In the genomic region with DNA sequence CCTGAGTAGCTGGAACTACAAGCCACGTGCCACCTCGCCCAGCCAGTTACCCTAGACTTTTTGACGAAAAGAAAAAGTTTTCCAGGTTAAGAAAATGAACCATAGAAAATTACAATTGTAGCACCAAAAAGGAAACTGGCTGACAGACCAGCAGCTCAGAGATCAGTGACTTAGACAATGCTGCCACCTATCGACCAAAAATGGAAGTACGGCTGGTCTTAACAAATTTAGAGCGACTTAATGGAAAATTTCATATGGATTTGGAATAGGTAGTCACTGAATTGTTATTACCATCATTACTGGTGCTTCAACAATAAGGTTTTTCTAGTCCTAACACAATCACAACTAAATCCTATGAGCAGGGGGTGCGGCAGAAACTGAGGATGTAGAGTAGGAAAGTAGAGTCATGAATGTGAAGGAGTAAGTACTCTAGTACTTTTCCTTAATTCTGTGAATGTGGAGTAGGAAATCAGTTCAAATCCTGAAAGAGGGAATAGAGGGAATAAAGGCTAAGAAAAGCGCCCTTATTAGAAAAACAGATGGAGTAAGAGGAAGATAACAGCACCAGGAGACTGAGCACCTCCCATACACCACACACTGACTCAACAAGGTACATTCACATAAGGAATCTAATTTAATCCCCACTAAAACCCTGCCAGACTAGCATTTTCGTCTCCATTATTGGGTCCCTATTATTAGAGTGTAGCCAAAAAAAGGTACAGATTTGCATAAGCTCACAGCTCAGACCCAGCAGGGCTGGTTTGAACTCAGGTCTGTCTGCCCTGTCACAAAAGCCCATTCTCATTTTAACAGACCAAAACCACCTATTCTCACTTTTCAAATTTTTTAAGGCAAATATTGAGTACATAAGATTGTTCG, we compare ENCODE assay signal across 8 cellular contexts.
DNase-seq lines count a peak whose midpoint lies in the region; TF ChIP-seq lines count a peak whose summit lies in the region.

No MANE protein-coding gene starts in this region.

- no peaks in the 10 kb centered on the region for H3K9me3 ChIP-seq in HEK293 (ENCODE audit: control insufficient read depth, insufficient read depth, low read depth, low read length)

- no peaks in the 10 kb centered on the region for H3K36me3 ChIP-seq in HEK293 (ENCODE audit: control insufficient read depth in 2 of 2, insufficient read depth in 1 of 2, low read length in 2 of 2)

- peak; percentile 64; the same call in 1 of the 2 replicates for TF ChIP-seq CTCF in HEK293 (tag by site-specific recombination; IDR thresholded peaks at IDR 0.05)

- DNase-seq in D341Med (ENCODE audit: low spot score) (peak; percentile 70), NCI-H2171 treated with DMSO at 0.1 percent for 48 hours (lab: John Stamatoyannopoulos, UW) (peak; percentile 65), left kidney (ENCODE audit: low read depth, low spot score) (peak; percentile 79), 8988T (no peak)
- DNase-seq in activated CD4-positive, CD25-positive, alpha-beta regulatory T cell treated with anti-CD3 and anti-CD28 coated beads, Interleukin-2, amount 50 U/mL, for 16 hours (ENCODE audit: low read depth, low spot score), result peak; percentile 60
- DNase-seq in central memory CD4-positive, alpha-beta T cell, result peak; percentile 68
- DNase-seq in stimulated activated CD4-positive, alpha-beta T cell treated with anti-CD3 and anti-CD28 coated beads, Interleukin-4, amount 100 ng/mL, for 24 hours, result peak; percentile 86

- H3K4me3 ChIP-seq in HEK293 (ENCODE audit: low read depth, low read length), result no peak overlapping the region

- CTCF ChIA-PET in HEK293 (lab: Yijun Ruan, JAX), result interaction anchor here (0.6 to 9.0 kb wide), 31 partner anchors 8 to 1245 kb away, joined by 3 to 184 read pairs (median 4); no protein-coding TSS in a partner anchor

- POLR2A ChIA-PET in HEK293 (lab: Yijun Ruan, JAX), result no interaction called here

- H3K4me1 ChIP-seq in HEK293 (ENCODE audit: control insufficient read depth, insufficient read depth, low read length), result no peaks in the 10 kb centered on the region

- no peak overlapping the region for H3K27ac ChIP-seq in HEK293 (ENCODE audit: extremely low read depth, low read depth, low read length)

TF ChIP-seq in HEK293, 187 proteins besides CTCF, POLR2A, EP300 and RAD21:
- peak; percentile 12; the same call in 1 of the 2 replicates for TF ChIP-seq ZNF394 (tag by site-specific recombination; IDR thresholded peaks at IDR 0.05; ENCODE audit: borderline replicate concordance)
- no peak for TF ChIP-seq IKZF3 (tag by site-specific recombination; IDR thresholded peaks at IDR 0.05)
- 0 out of 2 replicates have a peak, but pooled peaks have one; percentile 45 for TF ChIP-seq ZBTB17 (tag by site-specific recombination; IDR thresholded peaks at IDR 0.05)
- TF ChIP-seq OSR2 (tag by site-specific recombination; IDR thresholded peaks at IDR 0.05), result no peak
- TF ChIP-seq HIC1 (tag by site-specific recombination; IDR thresholded peaks at IDR 0.05), result no peak
- TF ChIP-seq ZNF654 (tag by site-specific recombination; IDR thresholded peaks at IDR 0.05; ENCODE audit: low read depth), result peak; percentile 95
- TF ChIP-seq ZNF544 (tag by site-specific recombination; IDR thresholded peaks at IDR 0.05), result no peak
- no peak for TF ChIP-seq KLF7 (tag by site-specific recombination; IDR thresholded peaks at IDR 0.05; ENCODE audit: borderline replicate concordance)
- TF ChIP-seq ZBTB11 (tag by site-specific recombination; conservative IDR thresholded peaks at IDR 0.05; ENCODE audit: low read depth), result no peak
- 0 out of 2 replicates have a peak, but pooled peaks have one; percentile 42 for TF ChIP-seq ZNF121 (tag by site-specific recombination; IDR thresholded peaks at IDR 0.05)
